Comparison of ENCODE assay signal across 9 cellular contexts in genomic region chr20:62617711-62618483, GRCh38. TPM values are rescaled to one million over a fixed set of nuclear protein-coding genes. Genes with fewer than 3 reads are reported as not detected.
DNase-seq lines count a peak whose midpoint lies in the region; ATAC-seq and TF ChIP-seq lines count a peak whose summit lies in the region.
"Had no signal": no experiment of that assay in that cellular context is flagged by ENCODE, and none has a peak within 500 bp of the region (broad histone marks: within the 10 kb centered on the region; RNA-seq: fewer than 3 reads in every experiment).

No MANE protein-coding gene starts in this region.

- ATAC-seq in HG03175 (IDR thresholded peaks at IDR 0.05; ENCODE audit: unreplicated experiment) (peak; percentile 33), HG03442 (IDR thresholded peaks at IDR 0.05; ENCODE audit: unreplicated experiment) (no peak)

- no peak for TF ChIP-seq CTCF in esophagus muscularis mucosa (IDR thresholded peaks at IDR 0.05)

- TF ChIP-seq EP300 in esophagus muscularis mucosa (IDR thresholded peaks at IDR 0.05), result peak; percentile 78

- no peaks in the 10 kb centered on the region for H3K36me3 ChIP-seq in esophagus muscularis mucosa
- H3K36me3 ChIP-seq: ovary had no signal

- no peak overlapping the region for H3K4me3 ChIP-seq in esophagus muscularis mucosa
- H3K4me3 ChIP-seq: ovary had no signal

- WGBS in esophagus muscularis mucosa, result 67% methylated on average over 23 of the region's 23 CpGs

- H3K27ac ChIP-seq in esophagus muscularis mucosa (replicated peaks in 1 of 4), result peak overlapping the region; percentile 55 to 79 (median 62)
- H3K27ac ChIP-seq: ovary had no signal

- peaks cover 0 to 26% (median 0%) of the 10 kb centered on the region in 4 donors for H3K27me3 ChIP-seq in esophagus muscularis mucosa
- H3K27me3 ChIP-seq: ovary had no signal

- peak; percentile 94 for DNase-seq in CMK (ENCODE audit: low read depth)
- peak; percentile 69 for DNase-seq in activated CD4-positive, CD25-positive, alpha-beta regulatory T cell treated with anti-CD3 and anti-CD28 coated beads, Interleukin-2, amount 50 U/mL, for 72 hours
- DNase-seq in esophagus muscularis mucosa (ENCODE audit: extremely low spot score), result no peak
- DNase-seq in stimulated activated CD4-positive, alpha-beta T cell treated with anti-CD3 and anti-CD28 coated beads, Interleukin-4, amount 100 ng/mL, for 4 hours, result peak; percentile 34 to 63
- DNase-seq in NCI-H510A treated with DMSO at 0.1 percent for 48 hours (lab: John Stamatoyannopoulos, UW), result no peak
- DNase-seq in NCI-H2227 (lab: John Stamatoyannopoulos, UW; ENCODE audit: unreplicated experiment), result no peak

- intact Hi-C loops in esophagus muscularis mucosa (cut with DNase I), result loop anchor here (1.0 to 10.0 kb wide), 2 partner anchors 118 to 203 kb away; no protein-coding TSS in a partner anchor

- no peak for TF ChIP-seq POLR2A in esophagus muscularis mucosa (IDR thresholded peaks at IDR 0.05; ENCODE audit: low read depth)

- peaks cover 25 to 41% (median 36%) of the 10 kb centered on the region in 4 donors for H3K4me1 ChIP-seq in esophagus muscularis mucosa

- no peaks in the 10 kb centered on the region for H3K9me3 ChIP-seq in esophagus muscularis mucosa
- H3K9me3 ChIP-seq: ovary had no signal

RNA-seq across cellular contexts. Expression of gene SLCO4A1, which starts 24.4 kb away (rescaled TPM):
- total RNA-seq in esophagus muscularis mucosa, result 10 to 100 TPM in 3 of 4 donors, 1 to 10 TPM in 1; 10.0 to 42.4 (median 30.1) TPM

Comparison
In these comparisons a context has a peak if more than half of its experiments do, and no peak if none do; other contexts are left out.
1. DNase-seq: peak in CMK (single experiment), activated CD4-positive, CD25-positive, alpha-beta regulatory T cell treated with anti-CD3 and anti-CD28 coated beads, Interleukin-2, amount 50 U/mL, for 72 hours (single experiment) and stimulated activated CD4-positive, alpha-beta T cell treated with anti-CD3 and anti-CD28 coated beads, Interleukin-4, amount 100 ng/mL, for 4 hours (2 of 2); none in esophagus muscularis mucosa (single experiment), NCI-H510A treated with DMSO at 0.1 percent for 48 hours (single experiment) and NCI-H2227 (single experiment).